1 cellular context compared by ENCODE assay signal in the genomic region with DNA sequence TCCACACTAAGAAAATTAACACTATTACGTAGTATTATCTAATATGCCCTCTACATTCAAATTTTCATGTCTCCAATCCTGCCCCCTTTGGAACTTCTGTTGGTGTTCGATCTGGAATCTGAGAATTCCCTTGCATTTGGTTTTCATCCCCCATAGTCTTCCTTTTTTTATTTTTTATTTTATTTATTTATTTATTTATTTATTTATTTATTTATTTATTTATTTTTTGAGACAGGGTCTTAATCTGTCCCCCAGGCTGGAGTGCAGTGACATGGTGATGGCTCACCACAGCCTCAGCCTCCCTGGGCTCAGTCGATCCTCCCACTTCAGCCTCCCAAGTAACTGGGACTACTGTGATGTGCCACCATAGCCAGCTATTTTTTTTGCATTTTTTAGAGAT.
TF ChIP-seq lines count a peak whose summit lies in the region.

No MANE protein-coding gene starts in this region.

TF ChIP-seq in HEK293, 187 proteins besides CTCF, POLR2A, EP300 and RAD21 (continued from another document and continues in another):
- TF ChIP-seq, protein P1, sequence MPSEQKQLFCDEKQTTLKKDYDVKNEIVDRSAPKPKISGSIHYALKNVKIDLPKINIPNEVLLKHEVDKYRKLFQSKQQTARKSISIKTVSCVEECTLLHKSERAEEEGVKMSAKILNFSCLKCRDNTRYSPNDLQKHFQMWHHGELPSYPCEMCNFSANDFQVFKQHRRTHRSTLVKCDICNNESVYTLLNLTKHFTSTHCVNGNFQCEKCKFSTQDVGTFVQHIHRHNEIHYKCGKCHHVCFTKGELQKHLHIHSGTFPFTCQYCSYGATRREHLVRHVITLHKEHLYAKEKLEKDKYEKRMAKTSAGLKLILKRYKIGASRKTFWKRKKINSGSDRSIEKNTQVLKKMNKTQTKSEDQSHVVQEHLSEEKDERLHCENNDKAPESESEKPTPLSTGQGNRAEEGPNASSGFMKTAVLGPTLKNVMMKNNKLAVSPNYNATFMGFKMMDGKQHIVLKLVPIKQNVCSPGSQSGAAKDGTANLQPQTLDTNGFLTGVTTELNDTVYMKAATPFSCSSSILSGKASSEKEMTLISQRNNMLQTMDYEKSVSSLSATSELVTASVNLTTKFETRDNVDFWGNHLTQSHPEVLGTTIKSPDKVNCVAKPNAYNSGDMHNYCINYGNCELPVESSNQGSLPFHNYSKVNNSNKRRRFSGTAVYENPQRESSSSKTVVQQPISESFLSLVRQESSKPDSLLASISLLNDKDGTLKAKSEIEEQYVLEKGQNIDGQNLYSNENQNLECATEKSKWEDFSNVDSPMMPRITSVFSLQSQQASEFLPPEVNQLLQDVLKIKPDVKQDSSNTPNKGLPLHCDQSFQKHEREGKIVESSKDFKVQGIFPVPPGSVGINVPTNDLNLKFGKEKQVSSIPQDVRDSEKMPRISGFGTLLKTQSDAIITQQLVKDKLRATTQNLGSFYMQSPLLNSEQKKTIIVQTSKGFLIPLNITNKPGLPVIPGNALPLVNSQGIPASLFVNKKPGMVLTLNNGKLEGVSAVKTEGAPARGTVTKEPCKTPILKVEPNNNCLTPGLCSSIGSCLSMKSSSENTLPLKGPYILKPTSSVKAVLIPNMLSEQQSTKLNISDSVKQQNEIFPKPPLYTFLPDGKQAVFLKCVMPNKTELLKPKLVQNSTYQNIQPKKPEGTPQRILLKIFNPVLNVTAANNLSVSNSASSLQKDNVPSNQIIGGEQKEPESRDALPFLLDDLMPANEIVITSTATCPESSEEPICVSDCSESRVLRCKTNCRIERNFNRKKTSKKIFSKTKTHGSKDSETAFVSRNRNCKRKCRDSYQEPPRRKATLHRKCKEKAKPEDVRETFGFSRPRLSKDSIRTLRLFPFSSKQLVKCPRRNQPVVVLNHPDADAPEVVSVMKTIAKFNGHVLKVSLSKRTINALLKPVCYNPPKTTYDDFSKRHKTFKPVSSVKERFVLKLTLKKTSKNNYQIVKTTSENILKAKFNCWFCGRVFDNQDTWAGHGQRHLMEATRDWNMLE (tag by site-specific recombination; conservative IDR thresholded peaks at IDR 0.05; ENCODE audit: low read depth), result peak; percentile 92
- TF ChIP-seq ZNF513 (tag by site-specific recombination; IDR thresholded peaks at IDR 0.05) (no peak), ZNF19 (tag by site-specific recombination; IDR thresholded peaks at IDR 0.05; ENCODE audit: low read depth) (no peak), HOXD13 (CRISPR knock-in tag; IDR thresholded peaks at IDR 0.05; ENCODE audit: borderline replicate concordance) (no peak), ZNF398 (tag by site-specific recombination; IDR thresholded peaks at IDR 0.05) (no peak), ZNF558 (tag by site-specific recombination; IDR thresholded peaks at IDR 0.05) (peak; percentile 52; the same call in 1 of the 2 replicates), REST (tag by site-specific recombination; IDR thresholded peaks at IDR 0.05) (peak; percentile 57; the same call in 1 of the 2 replicates), ZNF596 (tag by site-specific recombination; IDR thresholded peaks at IDR 0.05) (no peak), OVOL3 (tag by site-specific recombination; IDR thresholded peaks at IDR 0.05) (no peak), ZIC2 (tag by site-specific recombination; IDR thresholded peaks at IDR 0.05) (no peak), KLF1 (tag by site-specific recombination; IDR thresholded peaks at IDR 0.05) (no peak), EGR2 (tag by site-specific recombination; IDR thresholded peaks at IDR 0.05; ENCODE audit: low read depth) (no peak), PRDM10 (tag by site-specific recombination; IDR thresholded peaks at IDR 0.05) (no peak), ZNF266 (tag by site-specific recombination; IDR thresholded peaks at IDR 0.05; ENCODE audit: low read depth) (peak; percentile 50; the same call in 1 of the 2 replicates), ZXDB (tag by site-specific recombination; IDR thresholded peaks at IDR 0.05) (peak; percentile 64; the same call in 1 of the 2 replicates), KLF7 (tag by site-specific recombination; IDR thresholded peaks at IDR 0.05; ENCODE audit: borderline replicate concordance) (peak; percentile 30; the same call in 1 of the 2 replicates), ZNF394 (tag by site-specific recombination; IDR thresholded peaks at IDR 0.05; ENCODE audit: borderline replicate concordance) (peak; percentile 94), SETDB1 (IDR thresholded peaks at IDR 0.05; ENCODE audit: insufficient read length, low read length) (no peak), ZNF10 (tag by site-specific recombination; IDR thresholded peaks at IDR 0.05) (no peak), ZNF169 (tag by site-specific recombination; IDR thresholded peaks at IDR 0.05) (no peak), ZNF146 (tag by site-specific recombination; IDR thresholded peaks at IDR 0.05) (no peak), HOXA7 (CRISPR knock-in tag; IDR thresholded peaks at IDR 0.05; ENCODE audit: borderline replicate concordance) (no peak), ZSCAN5A (tag by site-specific recombination; IDR thresholded peaks at IDR 0.05) (no peak)
- TF ChIP-seq, protein P2, sequence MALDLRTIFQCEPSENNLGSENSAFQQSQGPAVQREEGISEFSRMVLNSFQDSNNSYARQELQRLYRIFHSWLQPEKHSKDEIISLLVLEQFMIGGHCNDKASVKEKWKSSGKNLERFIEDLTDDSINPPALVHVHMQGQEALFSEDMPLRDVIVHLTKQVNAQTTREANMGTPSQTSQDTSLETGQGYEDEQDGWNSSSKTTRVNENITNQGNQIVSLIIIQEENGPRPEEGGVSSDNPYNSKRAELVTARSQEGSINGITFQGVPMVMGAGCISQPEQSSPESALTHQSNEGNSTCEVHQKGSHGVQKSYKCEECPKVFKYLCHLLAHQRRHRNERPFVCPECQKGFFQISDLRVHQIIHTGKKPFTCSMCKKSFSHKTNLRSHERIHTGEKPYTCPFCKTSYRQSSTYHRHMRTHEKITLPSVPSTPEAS (tag by site-specific recombination; IDR thresholded peaks at IDR 0.05), result no peak
- TF ChIP-seq, protein P3, sequence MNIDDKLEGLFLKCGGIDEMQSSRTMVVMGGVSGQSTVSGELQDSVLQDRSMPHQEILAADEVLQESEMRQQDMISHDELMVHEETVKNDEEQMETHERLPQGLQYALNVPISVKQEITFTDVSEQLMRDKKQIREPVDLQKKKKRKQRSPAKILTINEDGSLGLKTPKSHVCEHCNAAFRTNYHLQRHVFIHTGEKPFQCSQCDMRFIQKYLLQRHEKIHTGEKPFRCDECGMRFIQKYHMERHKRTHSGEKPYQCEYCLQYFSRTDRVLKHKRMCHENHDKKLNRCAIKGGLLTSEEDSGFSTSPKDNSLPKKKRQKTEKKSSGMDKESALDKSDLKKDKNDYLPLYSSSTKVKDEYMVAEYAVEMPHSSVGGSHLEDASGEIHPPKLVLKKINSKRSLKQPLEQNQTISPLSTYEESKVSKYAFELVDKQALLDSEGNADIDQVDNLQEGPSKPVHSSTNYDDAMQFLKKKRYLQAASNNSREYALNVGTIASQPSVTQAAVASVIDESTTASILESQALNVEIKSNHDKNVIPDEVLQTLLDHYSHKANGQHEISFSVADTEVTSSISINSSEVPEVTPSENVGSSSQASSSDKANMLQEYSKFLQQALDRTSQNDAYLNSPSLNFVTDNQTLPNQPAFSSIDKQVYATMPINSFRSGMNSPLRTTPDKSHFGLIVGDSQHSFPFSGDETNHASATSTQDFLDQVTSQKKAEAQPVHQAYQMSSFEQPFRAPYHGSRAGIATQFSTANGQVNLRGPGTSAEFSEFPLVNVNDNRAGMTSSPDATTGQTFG (tag by site-specific recombination; IDR thresholded peaks at IDR 0.05; ENCODE audit: borderline replicate concordance), result no peak
- TF ChIP-seq, protein P4, sequence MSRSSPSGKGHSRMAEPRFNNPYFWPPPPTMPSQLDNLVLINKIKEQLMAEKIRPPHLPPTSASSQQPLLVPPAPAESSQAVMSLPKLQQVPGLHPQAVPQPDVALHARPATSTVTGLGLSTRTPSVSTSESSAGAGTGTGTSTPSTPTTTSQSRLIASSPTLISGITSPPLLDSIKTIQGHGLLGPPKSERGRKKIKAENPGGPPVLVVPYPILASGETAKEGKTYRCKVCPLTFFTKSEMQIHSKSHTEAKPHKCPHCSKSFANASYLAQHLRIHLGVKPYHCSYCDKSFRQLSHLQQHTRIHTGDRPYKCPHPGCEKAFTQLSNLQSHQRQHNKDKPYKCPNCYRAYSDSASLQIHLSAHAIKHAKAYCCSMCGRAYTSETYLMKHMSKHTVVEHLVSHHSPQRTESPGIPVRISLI (tag by site-specific recombination; IDR thresholded peaks at IDR 0.05), result no peak
